ENCODE assay signal across 24 cellular contexts in the genomic region with DNA sequence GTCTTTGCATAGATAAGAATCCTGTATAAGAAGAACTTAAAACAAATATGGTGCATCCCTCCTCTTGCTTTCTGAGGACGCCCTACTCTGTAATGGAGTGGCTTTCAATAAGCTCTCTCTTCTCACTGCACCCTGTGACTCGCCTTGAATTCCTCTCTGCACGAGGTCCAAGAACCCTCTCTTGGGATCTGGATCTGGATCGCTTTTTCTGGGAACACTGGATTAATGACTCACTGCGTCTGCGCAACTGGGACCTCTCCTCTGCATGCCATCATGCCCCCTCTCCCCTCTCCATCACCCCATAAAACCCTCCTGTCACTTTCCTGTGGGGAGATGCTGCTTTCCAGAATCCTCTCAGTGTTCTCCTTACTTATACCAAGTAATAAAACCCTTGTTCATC. TPM values are rescaled to one million over a fixed set of nuclear protein-coding genes. Genes with fewer than 3 reads are reported as not detected.
DNase-seq lines count a peak whose midpoint lies in the region; ATAC-seq and TF ChIP-seq lines count a peak whose summit lies in the region.
"Had no signal": no experiment of that assay in that cellular context is flagged by ENCODE, and none has a peak within 500 bp of the region (broad histone marks: within the 10 kb centered on the region; RNA-seq: fewer than 3 reads in every experiment).

No MANE protein-coding gene starts in this region.

- no peaks in the 10 kb centered on the region for H3K27me3 ChIP-seq in naive thymus-derived CD4-positive, alpha-beta T cell (ENCODE audit: control insufficient read depth in 2 of 2, insufficient read depth in 2 of 2, low read length in 2 of 2)
- H3K27me3 ChIP-seq: BLaER1 treated with 17β-estradiol and CSF1 and Interleukin-3, amounts not matched to agents 10 nM and 100 nM; MG63 had no signal

- in situ Hi-C loops in SK-MEL-5 (cut with HindIII; ENCODE audit: low pct_unique_long_range_greater_than_20kb, low sequenced_read_pairs), result no loop called here

- no peaks in the 10 kb centered on the region for H3K4me1 Mint-ChIP-seq in naive thymus-derived CD4-positive, alpha-beta T cell
- H3K4me1 Mint-ChIP-seq: CD4-positive, alpha-beta memory T cell had no signal

- H3K9me3 Mint-ChIP-seq in naive thymus-derived CD4-positive, alpha-beta T cell, result peaks cover 0 to 23% (median 8%) of the 10 kb centered on the region in 11 donors

- DNase-seq in Right ventricle myocardium superior (no peak), left cardiac atrium (no peak), SK-MEL-5 (ENCODE audit: low read depth, low spot score) (peak; percentile 70), fibroblast of the aortic adventitia (ENCODE audit: low read depth) (peak; percentile 36), stromal cell of bone marrow (ENCODE audit: low read depth) (peak; percentile 25), HT-29 (ENCODE audit: low spot score) (no peak)
- no peak for DNase-seq in naive thymus-derived CD4-positive, alpha-beta T cell
- DNase-seq: ACHN; Caco-2; CD4-positive, alpha-beta memory T cell; DMS 273 treated with DMSO at 0.1 percent for 48 hours; DMS79 treated with DMSO at 0.1 percent for 48 hours; MG63; NCI-H1417; NCI-H1694 treated with DMSO at 0.1 percent for 48 hours; NCI-H510A; SIG-M5 had no signal

- CTCF ChIA-PET in naive thymus-derived CD4-positive, alpha-beta T cell (lab: Charles Lee), result interaction anchor here (0.6 kb wide), 2 partner anchors 93 to 527 kb away, joined by 3 to 5 read pairs; no protein-coding TSS in a partner anchor

- H3K4me1 ChIP-seq in naive thymus-derived CD4-positive, alpha-beta T cell (ENCODE audit: control insufficient read depth in 2 of 2, insufficient read depth in 2 of 2, low read length in 2 of 2), result no peaks in the 10 kb centered on the region
- H3K4me1 ChIP-seq: Caco-2 had no signal

- peak; percentile 34 for ATAC-seq in Right ventricle myocardium superior (ENCODE audit: poor library complexity)
- no peak for ATAC-seq in left cardiac atrium
- ATAC-seq in HG02885 (IDR thresholded peaks at IDR 0.05; ENCODE audit: poor library complexity, unreplicated experiment), result no peak
- ATAC-seq in naive thymus-derived CD4-positive, alpha-beta T cell, result no peak
- ATAC-seq: HCT116 had no signal

- POLR2A ChIA-PET in naive thymus-derived CD4-positive, alpha-beta T cell (lab: Charles Lee), result no interaction called here

- peaks cover 0 to 6% (median 0%) of the 10 kb centered on the region in 3 experiments for H3K9me3 ChIP-seq in naive thymus-derived CD4-positive, alpha-beta T cell (ENCODE audit: control insufficient read depth in 2 of 3, low read length in 3 of 3)

- no peak overlapping the region for H3K4me3 Mint-ChIP-seq in naive thymus-derived CD4-positive, alpha-beta T cell
- H3K4me3 Mint-ChIP-seq: CD4-positive, alpha-beta memory T cell had no signal

- peaks cover 0 to 9% (median 4%) of the 10 kb centered on the region in 5 donors for H3K27me3 Mint-ChIP-seq in naive thymus-derived CD4-positive, alpha-beta T cell

- no peak overlapping the region for H3K27ac Mint-ChIP-seq in naive thymus-derived CD4-positive, alpha-beta T cell
- H3K27ac Mint-ChIP-seq: CD4-positive, alpha-beta memory T cell had no signal

- H3K36me3 Mint-ChIP-seq in naive thymus-derived CD4-positive, alpha-beta T cell, result peaks cover 0 to 5% (median 2%) of the 10 kb centered on the region in 5 donors

- H3K4me3 ChIP-seq in fibroblast of the aortic adventitia (ENCODE audit: low read depth, low read length), result no peak overlapping the region
- no peak overlapping the region for H3K4me3 ChIP-seq in naive thymus-derived CD4-positive, alpha-beta T cell (ENCODE audit: low read length)
- H3K4me3 ChIP-seq: BLaER1 treated with 17β-estradiol and CSF1 and Interleukin-3, amounts not matched to agents 10 nM and 100 nM; MG63 had no signal

- intact Hi-C loops in Right ventricle myocardium superior (cut with DNase I) (no loop called here), left cardiac atrium (cut with DNase I) (no loop called here)
- intact Hi-C loops in naive thymus-derived CD4-positive, alpha-beta T cell (cut with micrococcal nuclease), result no loop called here

- no peak for TF ChIP-seq CTCF in fibroblast of the aortic adventitia (IDR thresholded peaks at IDR 0.05; ENCODE audit: insufficient read depth, low read length)

- no peak overlapping the region for H3K27ac ChIP-seq in naive thymus-derived CD4-positive, alpha-beta T cell (ENCODE audit: low read depth, low read length)
- H3K27ac ChIP-seq: 22Rv1; BLaER1 treated with 17β-estradiol and CSF1 and Interleukin-3, amounts not matched to agents 10 nM and 100 nM; RWPE1 had no signal

- no peaks in the 10 kb centered on the region for H3K36me3 ChIP-seq in naive thymus-derived CD4-positive, alpha-beta T cell (ENCODE audit: control insufficient read depth in 2 of 3, insufficient read depth in 3 of 3, low read length in 3 of 3)
- H3K36me3 ChIP-seq: MG63 had no signal

RNA-seq across cellular contexts. Expression of a gene that starts 15.1 kb away (rescaled TPM):
- total RNA-seq in Right ventricle myocardium superior (not detected), left cardiac atrium (not detected), fibroblast of the aortic adventitia (ENCODE audit: low replicate concordance) (not detected in 2 replicates)
- not detected in 2 replicates for total RNA-seq in SK-MEL-5 (2014; rRNA removed; shearing (Covaris generic))
- not detected in 2 replicates for polyA plus RNA-seq in SK-MEL-5 (2015; cell fraction: cytosol; rRNA removed)
- polyA plus RNA-seq in SK-MEL-5 (2015; cell fraction: nucleus; rRNA removed), result not detected in 2 replicates
- total RNA-seq in HT-29 (2014; rRNA removed; shearing (Covaris generic)), result not detected in 2 replicates
- not detected for total RNA-seq in naive thymus-derived CD4-positive, alpha-beta T cell
- polyA plus RNA-seq in naive thymus-derived CD4-positive, alpha-beta T cell, result not detected
- total RNA-seq: Caco-2; CD4-positive, alpha-beta memory T cell; H1; LHCN-M2 had no signal
- polyA plus RNA-seq: CD4-positive, alpha-beta memory T cell; H1 had no signal

RNA-seq across cellular contexts. Expression of a gene that starts 30.3 kb away (rescaled TPM):
- total RNA-seq in Right ventricle myocardium superior (57.8 TPM), left cardiac atrium (10 to 100 TPM; 44.8 to 60.9 TPM), fibroblast of the aortic adventitia (ENCODE audit: low replicate concordance) (8.7 and 22.1 TPM in 2 replicates)
- total RNA-seq in SK-MEL-5 (2014; rRNA removed; shearing (Covaris generic)), result 13.4 and 13.9 TPM in 2 replicates
- polyA plus RNA-seq in SK-MEL-5 (2015; cell fraction: cytosol; rRNA removed), result 33.8 and 34.3 TPM in 2 replicates
- polyA plus RNA-seq in SK-MEL-5 (2015; cell fraction: nucleus; rRNA removed), result 23.8 and 34.4 TPM in 2 replicates
- total RNA-seq in HT-29 (2014; rRNA removed; shearing (Covaris generic)), result 99.2 and 102 TPM in 2 replicates
- total RNA-seq in naive thymus-derived CD4-positive, alpha-beta T cell, result 100 to 1,000 TPM in 1 of 5 experiments, 10 to 100 TPM in 4; 31.0 to 168 (median 61.9) TPM
- polyA plus RNA-seq in naive thymus-derived CD4-positive, alpha-beta T cell, result 10 to 100 TPM; 64.5 to 94.3 TPM

RNA-seq across cellular contexts. Expression of a gene that starts 33.1 kb away (rescaled TPM):
- 39.0 TPM for total RNA-seq in Right ventricle myocardium superior
- 10 to 100 TPM; 27.7 to 34.7 TPM for total RNA-seq in left cardiac atrium
- total RNA-seq in SK-MEL-5 (2014; rRNA removed; shearing (Covaris generic)), result 9.3 and 10.8 TPM in 2 replicates
- 18.1 and 20.2 TPM in 2 replicates for polyA plus RNA-seq in SK-MEL-5 (2015; cell fraction: cytosol; rRNA removed)
- polyA plus RNA-seq in SK-MEL-5 (2015; cell fraction: nucleus; rRNA removed), result 54.4 and 66.2 TPM in 2 replicates
- 9.2 and 24.0 TPM in 2 replicates for total RNA-seq in fibroblast of the aortic adventitia (ENCODE audit: low replicate concordance)
- total RNA-seq in HT-29 (2014; rRNA removed; shearing (Covaris generic)), result 60.8 and 67.1 TPM in 2 replicates
- 100 to 1,000 TPM in 3 of 5 experiments, 10 to 100 TPM in 2; 78.9 to 133 (median 112) TPM for total RNA-seq in naive thymus-derived CD4-positive, alpha-beta T cell
- polyA plus RNA-seq in naive thymus-derived CD4-positive, alpha-beta T cell, result 10 to 100 TPM in 1 of 2 donors, 1 to 10 TPM in 1; 9.5 to 30.8 TPM

RNA-seq across cellular contexts. Expression of a gene that starts 45.3 kb away (rescaled TPM):
- 361 TPM for total RNA-seq in Right ventricle myocardium superior
- total RNA-seq in left cardiac atrium, result 100 to 1,000 TPM; 314 to 337 TPM
- total RNA-seq in SK-MEL-5 (2014; rRNA removed; shearing (Covaris generic)), result 722 and 833 TPM in 2 replicates
- polyA plus RNA-seq in SK-MEL-5 (2015; cell fraction: cytosol; rRNA removed), result 485 and 712 TPM in 2 replicates
- polyA plus RNA-seq in SK-MEL-5 (2015; cell fraction: nucleus; rRNA removed), result 152 and 162 TPM in 2 replicates
- 172 and 538 TPM in 2 replicates for total RNA-seq in fibroblast of the aortic adventitia (ENCODE audit: low replicate concordance)
- total RNA-seq in HT-29 (2014; rRNA removed; shearing (Covaris generic)), result 2,847 and 3,158 TPM in 2 replicates
- 100 to 1,000 TPM in 4 of 5 experiments, 10 to 100 TPM in 1; 77.2 to 265 (median 139) TPM for total RNA-seq in naive thymus-derived CD4-positive, alpha-beta T cell
- 100 to 1,000 TPM; 190 to 202 TPM for polyA plus RNA-seq in naive thymus-derived CD4-positive, alpha-beta T cell

RNA-seq across cellular contexts. Expression of a gene that starts 55.5 kb away (rescaled TPM):
- total RNA-seq in Right ventricle myocardium superior (50.6 TPM), left cardiac atrium (10 to 100 TPM; 50.5 to 51.2 TPM), fibroblast of the aortic adventitia (ENCODE audit: low replicate concordance) (38.4 and 75.9 TPM in 2 replicates)
- 42.5 and 48.0 TPM in 2 replicates for total RNA-seq in SK-MEL-5 (2014; rRNA removed; shearing (Covaris generic))
- 41.7 and 49.5 TPM in 2 replicates for polyA plus RNA-seq in SK-MEL-5 (2015; cell fraction: cytosol; rRNA removed)
- polyA plus RNA-seq in SK-MEL-5 (2015; cell fraction: nucleus; rRNA removed), result 15.1 and 35.7 TPM in 2 replicates
- 149 and 151 TPM in 2 replicates for total RNA-seq in HT-29 (2014; rRNA removed; shearing (Covaris generic))
- 100 to 1,000 TPM; 107 to 156 (median 137) TPM for total RNA-seq in naive thymus-derived CD4-positive, alpha-beta T cell
- 100 to 1,000 TPM; 137 to 205 TPM for polyA plus RNA-seq in naive thymus-derived CD4-positive, alpha-beta T cell

Comparison
In these comparisons a context has a peak if more than half of its experiments do, and no peak if none do; other contexts are left out.
1. DNase-seq: peak in SK-MEL-5 (single experiment), fibroblast of the aortic adventitia (single experiment) and stromal cell of bone marrow (single experiment); none in Right ventricle myocardium superior (single experiment), left cardiac atrium (single experiment), HT-29 (single experiment) and naive thymus-derived CD4-positive, alpha-beta T cell (0 of 9).